11 cellular contexts compared by ENCODE assay signal in genomic region chr9:41090386-41090785, GRCh38. TPM values are rescaled to one million over a fixed set of nuclear protein-coding genes. Genes with fewer than 3 reads are reported as not detected.
"Had no signal": no experiment of that assay in that cellular context is flagged by ENCODE, and none has a peak within 500 bp of the region (broad histone marks: within the 10 kb centered on the region; RNA-seq: fewer than 3 reads in every experiment).

No MANE protein-coding gene starts in this region.

RNA-seq across cellular contexts. Expression of gene FOXD4L6, which starts 38.1 kb away (rescaled TPM):
- total RNA-seq: activated naive CD4-positive, alpha-beta T cell treated with anti-CD3 and anti-CD28 coated beads for 36 hours; activated naive CD4-positive, alpha-beta T cell treated with anti-CD3 and anti-CD28 coated beads, Interleukin-2, amount 50 U/mL, for 72 hours; activated naive CD8-positive, alpha-beta T cell treated with anti-CD3 and anti-CD28 coated beads for 36 hours; activated T-cell treated with anti-CD3 and anti-CD28 coated beads, Interleukin-2, amount 50 U/mL, for 4 hours; activated T-helper 17 cell treated with anti-CD3 and anti-CD28 coated beads, Interleukin-2, amount 50 U/mL, for 72 hours; activated T-helper 2 cell treated with anti-CD3 and anti-CD28 coated beads, Interferon-gamma antibody, Interleukin-2, Interleukin-4, amounts not matched to agents 10 μg/mL and 5 μg/mL and 100 μg/mL, durations not matched to agents 14 hours and 24 hours and 36 hours; aorta; ascending aorta; body of pancreas; cardiac septum had no signal
- polyA plus RNA-seq: adipose tissue, aorta had no signal
